23 cellular contexts compared by ENCODE assay signal in genomic region chr10:29723704-29724103, GRCh38.
DNase-seq lines count a peak whose midpoint lies in the region; ATAC-seq and TF ChIP-seq lines count a peak whose summit lies in the region.
"Had no signal": no experiment of that assay in that cellular context is flagged by ENCODE, and none has a peak within 500 bp of the region (broad histone marks: within the 10 kb centered on the region; RNA-seq: fewer than 3 reads in every experiment).

No MANE protein-coding gene starts in this region.

- H3K27me3 Mint-ChIP-seq in T-helper 17 cell: no peaks in the 10 kb centered on the region
- H3K27me3 Mint-ChIP-seq in mesothelial cell of epicardium (ENCODE audit: low read depth): no peaks in the 10 kb centered on the region
- H3K27me3 Mint-ChIP-seq in activated naive CD4-positive, alpha-beta T cell treated with anti-CD3 and anti-CD28 coated beads, Interleukin-2, amount 10 ng/mL, durations not matched to agents 7 days and 5 days: peaks cover 4% of the 10 kb centered on the region
- H3K27me3 Mint-ChIP-seq: central memory CD8-positive, alpha-beta T cell; natural killer cell treated with Interleukin-12 subunit alpha and Interleukin-12 subunit beta and Interleukin-15 and Interleukin-18, amount 100 ng/mL, for 72 hours; progenitor cell of endocrine pancreas had no signal

- no peak for ATAC-seq in T-helper 17 cell
- ATAC-seq in upper lobe of right lung: peak; percentile 18
- ATAC-seq: natural killer cell treated with Interleukin-12 subunit alpha and Interleukin-12 subunit beta and Interleukin-15 and Interleukin-18, amount 100 ng/mL, for 72 hours had no signal

- no peak for TF ChIP-seq CTCF in mesothelial cell of epicardium (IDR thresholded peaks at IDR 0.05; ENCODE audit: unreplicated experiment)
- no peak for TF ChIP-seq CTCF in upper lobe of right lung (IDR thresholded peaks at IDR 0.05)

- H3K4me1 Mint-ChIP-seq in T-helper 17 cell: peaks cover 27% of the 10 kb centered on the region
- H3K4me1 Mint-ChIP-seq in mesothelial cell of epicardium: peaks cover 22% of the 10 kb centered on the region
- H3K4me1 Mint-ChIP-seq in activated naive CD4-positive, alpha-beta T cell treated with anti-CD3 and anti-CD28 coated beads, Interleukin-2, amount 10 ng/mL, durations not matched to agents 7 days and 5 days: peaks cover 9% of the 10 kb centered on the region

- no peak overlapping the region for H3K27ac ChIP-seq in upper lobe of right lung
- H3K27ac ChIP-seq: epithelial cell of prostate, GM23248, SJSA1, VCaP had no signal

- H3K27ac Mint-ChIP-seq in T-helper 17 cell (peak overlapping the region; percentile 37), mesothelial cell of epicardium (peak overlapping the region; percentile 19)
- no peak overlapping the region for H3K27ac Mint-ChIP-seq in activated naive CD4-positive, alpha-beta T cell treated with anti-CD3 and anti-CD28 coated beads, Interleukin-2, amount 10 ng/mL, durations not matched to agents 7 days and 5 days
- H3K27ac Mint-ChIP-seq: natural killer cell treated with Interleukin-12 subunit alpha and Interleukin-12 subunit beta and Interleukin-15 and Interleukin-18, amount 100 ng/mL, for 72 hours; progenitor cell of endocrine pancreas had no signal

- H3K36me3 ChIP-seq in upper lobe of right lung: no peaks in the 10 kb centered on the region
- H3K36me3 ChIP-seq: MG63, SJSA1 had no signal

- DNase-seq in SIG-M5 treated with dmso at 0.1 percent for 504 hours (lab: John Stamatoyannopoulos, UW; ENCODE audit: unreplicated experiment) (peak; percentile 14), SIG-M5 (lab: John Stamatoyannopoulos, UW) (no peak), T-helper 17 cell (no peak), mesothelial cell of epicardium (ENCODE audit: low spot score in 2 of 2, unreplicated experiment in 2 of 2) (no peak), upper lobe of right lung (no peak), cerebellar nuclear complex (lab: John Stamatoyannopoulos, UW) (no peak), NCI-H1694 treated with DMSO at 0.1 percent for 48 hours (lab: John Stamatoyannopoulos, UW) (no peak)
- DNase-seq in activated naive CD4-positive, alpha-beta T cell treated with anti-CD3 and anti-CD28 coated beads, Interleukin-2, amount 10 ng/mL, durations not matched to agents 7 days and 5 days: no peak
- DNase-seq: activated CD4-positive, alpha-beta T cell treated with anti-CD3 and anti-CD28 coated beads, Interleukin-2, amount 50 U/mL, for 1 hour; activated gamma-delta T cell; amygdala; DMS 273 treated with DMSO at 0.1 percent for 48 hours; GM23248; MG63; stimulated activated naive CD4-positive, alpha-beta T cell; T-helper 2 cell had no signal

- H3K9me3 ChIP-seq in T-helper 17 cell (ENCODE audit: control insufficient read depth, low read length, poor library complexity, severe bottlenecking): no peaks in the 10 kb centered on the region
- peaks cover 10% of the 10 kb centered on the region for H3K9me3 ChIP-seq in upper lobe of right lung

- no peak overlapping the region for H3K4me3 ChIP-seq in upper lobe of right lung
- H3K4me3 ChIP-seq: GM23248, MG63, SJSA1, skin epidermis had no signal

- CTCF ChIA-PET in activated naive CD4-positive, alpha-beta T cell treated with anti-CD3 and anti-CD28 coated beads, Interleukin-2, amount 10 ng/mL, durations not matched to agents 7 days and 5 days (lab: Charles Lee): no interaction called here

- peaks cover 5% of the 10 kb centered on the region for H3K36me3 Mint-ChIP-seq in T-helper 17 cell (ENCODE audit: low read depth)
- peaks cover 29% of the 10 kb centered on the region for H3K36me3 Mint-ChIP-seq in mesothelial cell of epicardium
- H3K36me3 Mint-ChIP-seq in activated naive CD4-positive, alpha-beta T cell treated with anti-CD3 and anti-CD28 coated beads, Interleukin-2, amount 10 ng/mL, durations not matched to agents 7 days and 5 days: peaks cover 21% of the 10 kb centered on the region

- intact Hi-C loops in upper lobe of right lung (cut with DNase I): no loop called here

- H3K27me3 ChIP-seq in upper lobe of right lung: no peaks in the 10 kb centered on the region
- H3K27me3 ChIP-seq: MG63, SJSA1 had no signal

- peaks cover 37% of the 10 kb centered on the region for H3K4me1 ChIP-seq in upper lobe of right lung

- no peak overlapping the region for H3K4me3 Mint-ChIP-seq in T-helper 17 cell
- no peak overlapping the region for H3K4me3 Mint-ChIP-seq in mesothelial cell of epicardium
- H3K4me3 Mint-ChIP-seq in activated naive CD4-positive, alpha-beta T cell treated with anti-CD3 and anti-CD28 coated beads, Interleukin-2, amount 10 ng/mL, durations not matched to agents 7 days and 5 days: no peak overlapping the region
- H3K4me3 Mint-ChIP-seq: central memory CD8-positive, alpha-beta T cell; natural killer cell treated with Interleukin-12 subunit alpha and Interleukin-12 subunit beta and Interleukin-15 and Interleukin-18, amount 100 ng/mL, for 72 hours had no signal

- peaks cover 22% of the 10 kb centered on the region for H3K9me3 Mint-ChIP-seq in mesothelial cell of epicardium
- peaks cover 20% of the 10 kb centered on the region for H3K9me3 Mint-ChIP-seq in activated naive CD4-positive, alpha-beta T cell treated with anti-CD3 and anti-CD28 coated beads, Interleukin-2, amount 10 ng/mL, durations not matched to agents 7 days and 5 days
